In genomic region chr11:65286686-65287085, GRCh38 we compare ENCODE assay signal across 23 cellular contexts.
"Had no signal": no experiment of that assay in that cellular context is flagged by ENCODE, and none has a peak within 500 bp of the region (broad histone marks: within the 10 kb centered on the region; RNA-seq: fewer than 3 reads in every experiment).

No MANE protein-coding gene starts in this region.

- ATAC-seq: effector memory CD8-positive, alpha-beta T cell; esophagus mucosa; gastrocnemius medialis; heart right ventricle; left cardiac atrium; left lung; left ventricle myocardium superior; lower lobe of right lung; mucosa of descending colon had no signal

- H3K27me3 ChIP-seq: colonic mucosa, esophagus squamous epithelium, gastrocnemius medialis, heart right ventricle, left lung had no signal

- H3K9me3 ChIP-seq: colonic mucosa, esophagus squamous epithelium, gastrocnemius medialis, heart right ventricle, left lung, lower lobe of right lung, mucosa of descending colon had no signal

- H3K36me3 ChIP-seq: colonic mucosa had no signal

- H3K4me3 ChIP-seq: colonic mucosa, esophagus squamous epithelium, gastrocnemius medialis, heart right ventricle, left lung, lower lobe of right lung, mucosa of descending colon had no signal

- DNase-seq: colonic mucosa; cortex of kidney; effector CD8-positive, alpha-beta T cell; effector memory CD8-positive, alpha-beta T cell; endodermal cell; erythroblast; esophagus squamous epithelium; foreskin fibroblast; foreskin melanocyte; gastrocnemius medialis; glutamatergic neuron; head of caudate nucleus; heart right ventricle; hippocampal formation; left cardiac atrium; left lung; left ventricle myocardium superior; lower lobe of right lung; mesenchymal stem cell; mucosa of descending colon; naive B cell had no signal

- H3K27ac ChIP-seq: colonic mucosa, epithelial cell of prostate, esophagus squamous epithelium, gastrocnemius medialis, heart right ventricle, left lung, lower lobe of right lung had no signal
